In genomic region chr7:99831595-99831994, GRCh38 we compare ENCODE assay signal across 1 cellular context.
TF ChIP-seq lines count a peak whose summit lies in the region.

No MANE protein-coding gene starts in this region.

TF ChIP-seq in K562, 482 proteins besides CTCF, POLR2A, EP300 and RAD21 (continued from another document and continues in another):
- TF ChIP-seq LARP7 (IDR thresholded peaks at IDR 0.05) (no peak), ZNF165 (CRISPR knock-in tag; IDR thresholded peaks at IDR 0.05; ENCODE audit: borderline replicate concordance) (no peak), CXXC5 (CRISPR knock-in tag; IDR thresholded peaks at IDR 0.05) (peak; percentile 36), BDP1 (IDR thresholded peaks at IDR 0.05; ENCODE audit: insufficient read depth, insufficient read length) (no peak), ILF3 (IDR thresholded peaks at IDR 0.05; ENCODE audit: borderline replicate concordance) (no peak), E2F4 (CRISPR knock-in tag; IDR thresholded peaks at IDR 0.05; ENCODE audit: low read depth) (no peak), GTF2E2 (tag; IDR thresholded peaks at IDR 0.05) (no peak), ZC3H11A (IDR thresholded peaks at IDR 0.05; ENCODE audit: low read depth, low read length) (no peak), GATA2 (CRISPR knock-in tag; IDR thresholded peaks at IDR 0.05) (peak; percentile 63), HNRNPLL (IDR thresholded peaks at IDR 0.05; ENCODE audit: low read depth, low read length, poor library complexity, severe bottlenecking) (no peak), ARNT (IDR thresholded peaks at IDR 0.05) (no peak), ZNF707 (CRISPR knock-in tag; conservative IDR thresholded peaks at IDR 0.05) (no peak), TSHZ1 (CRISPR knock-in tag; IDR thresholded peaks at IDR 0.05) (no peak), POLR3A (IDR thresholded peaks at IDR 0.05; ENCODE audit: borderline replicate concordance, extremely low read depth, insufficient read depth, insufficient read length) (no peak), NCOA1 (IDR thresholded peaks at IDR 0.05; ENCODE audit: low read depth) (peak; percentile 45; the same call in 1 of the 2 replicates), E2F6 (IDR thresholded peaks at IDR 0.05; ENCODE audit: borderline replicate concordance in 1 of 2, extremely low read depth in 1 of 2, insufficient read depth in 1 of 2, insufficient read length in 1 of 2, low read depth in 1 of 2, low read length in 1 of 2, poor library complexity in 1 of 2, severe bottlenecking in 1 of 2) (no peak), SMARCC2 (IDR thresholded peaks at IDR 0.05; ENCODE audit: low read depth) (peak; percentile 38; the same call in 1 of the 2 replicates), POLR2AphosphoS2 (IDR thresholded peaks at IDR 0.05; ENCODE audit: low read length) (no peak), ZNF551 (CRISPR knock-in tag; IDR thresholded peaks at IDR 0.05) (no peak), MTA2 (IDR thresholded peaks at IDR 0.05; ENCODE audit: low read depth) (peak; percentile 31), ELF4 (CRISPR knock-in tag; IDR thresholded peaks at IDR 0.05) (no peak), HDAC8 (tag; IDR thresholded peaks at IDR 0.05) (no peak), CAMTA2 (CRISPR knock-in tag; conservative IDR thresholded peaks at IDR 0.05) (no peak), PATZ1 (CRISPR knock-in tag; IDR thresholded peaks at IDR 0.05; ENCODE audit: borderline replicate concordance) (no peak), ARID1B (IDR thresholded peaks at IDR 0.05) (peak; percentile 82), HMBOX1 (IDR thresholded peaks at IDR 0.05) (peak; percentile 53; the same call in 1 of the 2 replicates), SMARCE1 (IDR thresholded peaks at IDR 0.05) (peak; percentile 67), ELK1 (CRISPR knock-in tag; IDR thresholded peaks at IDR 0.05) (no peak), MAFK (IDR thresholded peaks at IDR 0.05; ENCODE audit: low read length) (peak; percentile 35; the same call in 1 of the 2 replicates), ZMIZ1 (IDR thresholded peaks at IDR 0.05; ENCODE audit: low read depth in 2 of 2, low read length in 2 of 2) (no peak), TBL1XR1 (IDR thresholded peaks at IDR 0.05; ENCODE audit: low read length in 2 of 2) (no peak), CEBPG (CRISPR knock-in tag; IDR thresholded peaks at IDR 0.05) (peak; percentile 63; the same call in 1 of the 2 replicates), CEBPG (tag; conservative IDR thresholded peaks at IDR 0.05 in 1 of 2, IDR thresholded peaks at IDR 0.05 in 1 of 2) (peak; percentile 86 to 98), ESRRB (CRISPR knock-in tag; IDR thresholded peaks at IDR 0.05; ENCODE audit: borderline replicate concordance) (no peak), SRSF1 (IDR thresholded peaks at IDR 0.05; ENCODE audit: low read depth, low read length) (no peak), PML (IDR thresholded peaks at IDR 0.05; ENCODE audit: low read length) (no peak), BRF2 (IDR thresholded peaks at IDR 0.05; ENCODE audit: borderline replicate concordance, insufficient read depth, insufficient read length) (no peak), FOXK2 (conservative IDR thresholded peaks at IDR 0.05 in 1 of 2, IDR thresholded peaks at IDR 0.05 in 1 of 2; ENCODE audit: low read depth in 2 of 2) (no peak), RAD51 (IDR thresholded peaks at IDR 0.05; ENCODE audit: borderline replicate concordance, low read depth) (no peak), XRCC3 (IDR thresholded peaks at IDR 0.05) (no peak), KDM2B (CRISPR knock-in tag; IDR thresholded peaks at IDR 0.05) (no peak), NR2C1 (IDR thresholded peaks at IDR 0.05) (no peak), NR2C1 (tag; IDR thresholded peaks at IDR 0.05) (no peak), MTA1 (IDR thresholded peaks at IDR 0.05; ENCODE audit: borderline replicate concordance) (no peak), RCOR1 (IDR thresholded peaks at IDR 0.05; ENCODE audit: borderline replicate concordance in 1 of 2, low read depth in 2 of 2, low read length in 2 of 2) (peak in 1 of 2 experiments; percentile 92; a peak in 2 of 4 replicates), NCOA2 (IDR thresholded peaks at IDR 0.05; ENCODE audit: partially characterized antibody in 2 of 2) (no peak)
- TF ChIP-seq, protein P1, sequence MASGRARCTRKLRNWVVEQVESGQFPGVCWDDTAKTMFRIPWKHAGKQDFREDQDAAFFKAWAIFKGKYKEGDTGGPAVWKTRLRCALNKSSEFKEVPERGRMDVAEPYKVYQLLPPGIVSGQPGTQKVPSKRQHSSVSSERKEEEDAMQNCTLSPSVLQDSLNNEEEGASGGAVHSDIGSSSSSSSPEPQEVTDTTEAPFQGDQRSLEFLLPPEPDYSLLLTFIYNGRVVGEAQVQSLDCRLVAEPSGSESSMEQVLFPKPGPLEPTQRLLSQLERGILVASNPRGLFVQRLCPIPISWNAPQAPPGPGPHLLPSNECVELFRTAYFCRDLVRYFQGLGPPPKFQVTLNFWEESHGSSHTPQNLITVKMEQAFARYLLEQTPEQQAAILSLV (tag; IDR thresholded peaks at IDR 0.05): peak; percentile 74
- TF ChIP-seq, protein P2, sequence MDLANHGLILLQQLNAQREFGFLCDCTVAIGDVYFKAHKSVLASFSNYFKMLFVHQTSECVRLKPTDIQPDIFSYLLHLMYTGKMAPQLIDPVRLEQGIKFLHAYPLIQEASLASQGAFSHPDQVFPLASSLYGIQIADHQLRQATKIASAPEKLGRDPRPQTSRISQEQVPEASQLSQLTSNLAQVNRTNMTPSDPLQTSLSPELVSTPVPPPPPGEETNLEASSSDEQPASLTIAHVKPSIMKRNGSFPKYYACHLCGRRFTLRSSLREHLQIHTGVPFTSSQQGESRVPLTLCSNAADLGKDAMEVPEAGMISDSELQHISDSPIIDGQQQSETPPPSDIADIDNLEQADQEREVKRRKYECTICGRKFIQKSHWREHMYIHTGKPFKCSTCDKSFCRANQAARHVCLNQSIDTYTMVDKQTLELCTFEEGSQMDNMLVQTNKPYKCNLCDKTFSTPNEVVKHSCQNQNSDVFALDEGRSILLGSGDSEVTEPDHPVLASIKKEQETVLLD (IDR thresholded peaks at IDR 0.05): no peak; the same call in 1 of the 2 replicates
- TF ChIP-seq, protein P3, sequence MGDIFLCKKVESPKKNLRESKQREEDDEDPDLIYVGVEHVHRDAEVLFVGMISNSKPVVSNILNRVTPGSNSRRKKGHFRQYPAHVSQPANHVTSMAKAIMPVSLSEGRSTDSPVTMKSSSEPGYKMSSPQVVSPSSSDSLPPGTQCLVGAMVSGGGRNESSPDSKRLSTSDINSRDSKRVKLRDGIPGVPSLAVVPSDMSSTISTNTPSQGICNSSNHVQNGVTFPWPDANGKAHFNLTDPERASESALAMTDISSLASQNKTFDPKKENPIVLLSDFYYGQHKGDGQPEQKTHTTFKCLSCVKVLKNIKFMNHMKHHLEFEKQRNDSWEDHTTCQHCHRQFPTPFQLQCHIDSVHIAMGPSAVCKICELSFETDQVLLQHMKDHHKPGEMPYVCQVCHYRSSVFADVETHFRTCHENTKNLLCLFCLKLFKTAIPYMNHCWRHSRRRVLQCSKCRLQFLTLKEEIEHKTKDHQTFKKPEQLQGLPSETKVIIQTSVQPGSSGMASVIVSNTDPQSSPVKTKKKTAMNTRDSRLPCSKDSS (IDR thresholded peaks at IDR 0.05; ENCODE audit: low read depth, partially characterized antibody): no peak
